In the genomic region with DNA sequence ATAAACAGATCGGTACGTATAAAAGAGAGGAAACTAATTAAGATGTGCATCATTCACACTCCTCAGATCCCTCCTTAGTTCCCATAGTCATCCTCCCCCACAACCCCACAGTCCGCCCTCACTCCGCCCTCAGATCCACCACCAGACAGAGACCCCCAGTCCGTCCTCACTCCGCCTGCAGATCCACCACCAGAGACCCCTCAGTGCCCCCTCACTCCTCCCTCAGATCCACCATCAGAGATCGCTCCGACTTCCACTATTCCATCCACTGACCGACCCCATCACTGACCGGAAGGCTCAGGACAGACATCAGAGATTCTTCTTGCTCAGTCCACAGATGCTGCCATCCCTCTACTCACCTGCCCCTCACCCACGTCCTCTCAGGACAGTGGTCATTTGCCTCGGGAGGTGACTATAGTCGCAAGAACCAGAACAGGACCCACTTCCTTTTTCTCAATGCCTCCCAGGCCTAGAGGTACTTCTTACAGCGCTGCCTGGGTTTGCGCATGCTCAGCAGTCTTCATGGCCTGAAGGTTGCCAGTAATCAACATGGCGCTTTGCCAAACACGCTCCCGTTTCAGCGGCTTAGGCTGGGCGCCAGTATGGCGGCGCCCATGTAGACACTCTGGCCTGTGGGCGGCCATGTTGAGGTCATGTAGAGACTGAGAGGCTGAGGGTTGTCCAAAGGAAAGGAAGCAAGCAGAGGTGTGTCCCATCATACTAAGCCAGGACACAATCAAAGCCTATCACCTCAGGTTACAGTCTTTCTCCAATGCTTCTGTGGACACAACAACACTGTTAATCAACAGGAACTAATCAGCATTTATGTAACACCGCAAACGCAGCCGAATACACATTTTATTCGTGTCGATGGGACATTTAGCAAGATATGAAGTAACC, we compare ENCODE assay signal across 1 cellular context.
TF ChIP-seq lines count a peak whose summit lies in the region.

A gene (minus strand): TSS at position 508 of the 900 bp plus-strand sequence. CDS start 3,009 bp downstream, outside the sequence.

TF ChIP-seq in HepG2, 621 proteins besides CTCF, POLR2A, EP300 and RAD21 (continued from another document):
- TF ChIP-seq SMAD3 (CRISPR knock-in tag; IDR thresholded peaks at IDR 0.05) = peak; percentile 81
- TF ChIP-seq KAT2B (IDR thresholded peaks at IDR 0.05; ENCODE audit: borderline replicate concordance, low read depth, low read length) = no peak
- TF ChIP-seq ZNF782 (CRISPR knock-in tag; IDR thresholded peaks at IDR 0.05; ENCODE audit: borderline replicate concordance) = peak; percentile 70; the same call in 1 of the 2 replicates
- no peak for TF ChIP-seq SUZ12 (IDR thresholded peaks at IDR 0.05; ENCODE audit: low read depth, low read length)
- TF ChIP-seq, protein P1, sequence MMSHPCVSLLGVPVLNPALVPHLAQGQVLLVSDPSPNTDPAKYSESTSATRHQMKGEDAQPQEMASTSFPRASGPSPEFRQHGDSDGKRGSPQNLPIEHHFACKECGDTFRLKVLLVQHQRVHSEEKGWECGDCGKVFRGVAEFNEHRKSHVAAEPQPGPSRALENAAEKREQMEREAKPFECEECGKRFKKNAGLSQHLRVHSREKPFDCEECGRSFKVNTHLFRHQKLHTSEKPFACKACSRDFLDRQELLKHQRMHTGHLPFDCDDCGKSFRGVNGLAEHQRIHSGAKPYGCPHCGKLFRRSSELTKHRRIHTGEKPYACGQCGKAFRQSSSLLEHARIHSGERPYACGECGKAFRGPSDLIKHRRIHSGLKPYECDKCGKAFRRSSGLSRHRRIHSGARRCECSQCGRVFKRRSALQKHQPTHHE (CRISPR knock-in tag; IDR thresholded peaks at IDR 0.05; ENCODE audit: borderline replicate concordance) = no peak
- TF ChIP-seq ZNF703 (CRISPR knock-in tag; IDR thresholded peaks at IDR 0.05; ENCODE audit: borderline replicate concordance) = no peak
- peak; percentile 80 for TF ChIP-seq GATAD1 (CRISPR knock-in tag; IDR thresholded peaks at IDR 0.05)
- TF ChIP-seq, protein P2, sequence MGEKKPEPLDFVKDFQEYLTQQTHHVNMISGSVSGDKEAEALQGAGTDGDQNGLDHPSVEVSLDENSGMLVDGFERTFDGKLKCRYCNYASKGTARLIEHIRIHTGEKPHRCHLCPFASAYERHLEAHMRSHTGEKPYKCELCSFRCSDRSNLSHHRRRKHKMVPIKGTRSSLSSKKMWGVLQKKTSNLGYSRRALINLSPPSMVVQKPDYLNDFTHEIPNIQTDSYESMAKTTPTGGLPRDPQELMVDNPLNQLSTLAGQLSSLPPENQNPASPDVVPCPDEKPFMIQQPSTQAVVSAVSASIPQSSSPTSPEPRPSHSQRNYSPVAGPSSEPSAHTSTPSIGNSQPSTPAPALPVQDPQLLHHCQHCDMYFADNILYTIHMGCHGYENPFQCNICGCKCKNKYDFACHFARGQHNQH (CRISPR knock-in tag; IDR thresholded peaks at IDR 0.05) = peak; percentile 85
- TF ChIP-seq, protein P3, sequence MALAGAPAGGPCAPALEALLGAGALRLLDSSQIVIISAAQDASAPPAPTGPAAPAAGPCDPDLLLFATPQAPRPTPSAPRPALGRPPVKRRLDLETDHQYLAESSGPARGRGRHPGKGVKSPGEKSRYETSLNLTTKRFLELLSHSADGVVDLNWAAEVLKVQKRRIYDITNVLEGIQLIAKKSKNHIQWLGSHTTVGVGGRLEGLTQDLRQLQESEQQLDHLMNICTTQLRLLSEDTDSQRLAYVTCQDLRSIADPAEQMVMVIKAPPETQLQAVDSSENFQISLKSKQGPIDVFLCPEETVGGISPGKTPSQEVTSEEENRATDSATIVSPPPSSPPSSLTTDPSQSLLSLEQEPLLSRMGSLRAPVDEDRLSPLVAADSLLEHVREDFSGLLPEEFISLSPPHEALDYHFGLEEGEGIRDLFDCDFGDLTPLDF (CRISPR knock-in tag; IDR thresholded peaks at IDR 0.05) = 0 out of 2 replicates have a peak, but pooled peaks have one; percentile 43
- TF ChIP-seq, protein P4, sequence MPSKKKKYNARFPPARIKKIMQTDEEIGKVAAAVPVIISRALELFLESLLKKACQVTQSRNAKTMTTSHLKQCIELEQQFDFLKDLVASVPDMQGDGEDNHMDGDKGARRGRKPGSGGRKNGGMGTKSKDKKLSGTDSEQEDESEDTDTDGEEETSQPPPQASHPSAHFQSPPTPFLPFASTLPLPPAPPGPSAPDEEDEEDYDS (CRISPR knock-in tag; IDR thresholded peaks at IDR 0.05) = peak; percentile 80
- TF ChIP-seq ZNF20 (CRISPR knock-in tag; IDR thresholded peaks at IDR 0.05) = no peak
- TF ChIP-seq, protein P5, sequence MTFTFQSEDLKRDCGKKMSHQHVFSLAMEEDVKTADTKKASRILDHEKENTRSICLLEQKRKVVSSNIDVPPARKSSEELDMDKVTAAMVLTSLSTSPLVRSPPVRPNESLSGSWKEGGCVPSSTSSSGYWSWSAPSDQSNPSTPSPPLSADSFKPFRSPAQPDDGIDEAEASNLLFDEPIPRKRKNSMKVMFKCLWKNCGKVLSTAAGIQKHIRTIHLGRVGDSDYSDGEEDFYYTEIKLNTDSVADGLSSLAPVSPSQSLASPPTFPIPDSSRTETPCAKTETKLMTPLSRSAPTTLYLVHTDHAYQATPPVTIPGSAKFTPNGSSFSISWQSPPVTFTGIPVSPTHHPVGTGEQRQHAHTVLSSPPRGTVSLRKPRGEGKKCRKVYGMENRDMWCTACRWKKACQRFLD (CRISPR knock-in tag; IDR thresholded peaks at IDR 0.05; ENCODE audit: borderline replicate concordance) = 0 out of 2 replicates have a peak, but pooled peaks have one; percentile 49
- no peak; the same call in 1 of the 2 replicates for TF ChIP-seq KDM4B (CRISPR knock-in tag; IDR thresholded peaks at IDR 0.05)
- no peak for TF ChIP-seq ZNF570 (CRISPR knock-in tag; IDR thresholded peaks at IDR 0.05; ENCODE audit: borderline replicate concordance)
- peak; percentile 79 for TF ChIP-seq PHF5A (CRISPR knock-in tag; IDR thresholded peaks at IDR 0.05; ENCODE audit: low read depth, unreplicated experiment)
- no peak for TF ChIP-seq TBL1XR1 (IDR thresholded peaks at IDR 0.05; ENCODE audit: borderline replicate concordance, low read length, partially characterized antibody)
- no peak for TF ChIP-seq ZBTB20 (CRISPR knock-in tag; IDR thresholded peaks at IDR 0.05; ENCODE audit: borderline replicate concordance, low read depth)
- TF ChIP-seq, protein P6, sequence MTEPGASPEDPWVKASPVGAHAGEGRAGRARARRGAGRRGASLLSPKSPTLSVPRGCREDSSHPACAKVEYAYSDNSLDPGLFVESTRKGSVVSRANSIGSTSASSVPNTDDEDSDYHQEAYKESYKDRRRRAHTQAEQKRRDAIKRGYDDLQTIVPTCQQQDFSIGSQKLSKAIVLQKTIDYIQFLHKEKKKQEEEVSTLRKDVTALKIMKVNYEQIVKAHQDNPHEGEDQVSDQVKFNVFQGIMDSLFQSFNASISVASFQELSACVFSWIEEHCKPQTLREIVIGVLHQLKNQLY (CRISPR knock-in tag; IDR thresholded peaks at IDR 0.05) = peak; percentile 64; the same call in 1 of the 2 replicates
- 0 out of 2 replicates have a peak, but pooled peaks have one; percentile 77 for TF ChIP-seq SALL2 (CRISPR knock-in tag; IDR thresholded peaks at IDR 0.05)
- TF ChIP-seq ZNF672 (CRISPR knock-in tag; IDR thresholded peaks at IDR 0.05) = no peak
- peak; percentile 11; the same call in 1 of the 2 replicates for TF ChIP-seq GATA4 (IDR thresholded peaks at IDR 0.05; ENCODE audit: borderline replicate concordance, low read depth)
- TF ChIP-seq, protein P7, sequence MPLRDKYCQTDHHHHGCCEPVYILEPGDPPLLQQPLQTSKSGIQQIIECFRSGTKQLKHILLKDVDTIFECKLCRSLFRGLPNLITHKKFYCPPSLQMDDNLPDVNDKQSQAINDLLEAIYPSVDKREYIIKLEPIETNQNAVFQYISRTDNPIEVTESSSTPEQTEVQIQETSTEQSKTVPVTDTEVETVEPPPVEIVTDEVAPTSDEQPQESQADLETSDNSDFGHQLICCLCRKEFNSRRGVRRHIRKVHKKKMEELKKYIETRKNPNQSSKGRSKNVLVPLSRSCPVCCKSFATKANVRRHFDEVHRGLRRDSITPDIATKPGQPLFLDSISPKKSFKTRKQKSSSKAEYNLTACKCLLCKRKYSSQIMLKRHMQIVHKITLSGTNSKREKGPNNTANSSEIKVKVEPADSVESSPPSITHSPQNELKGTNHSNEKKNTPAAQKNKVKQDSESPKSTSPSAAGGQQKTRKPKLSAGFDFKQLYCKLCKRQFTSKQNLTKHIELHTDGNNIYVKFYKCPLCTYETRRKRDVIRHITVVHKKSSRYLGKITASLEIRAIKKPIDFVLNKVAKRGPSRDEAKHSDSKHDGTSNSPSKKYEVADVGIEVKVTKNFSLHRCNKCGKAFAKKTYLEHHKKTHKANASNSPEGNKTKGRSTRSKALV (CRISPR knock-in tag; IDR thresholded peaks at IDR 0.05) = 0 out of 2 replicates have a peak, but pooled peaks have one; percentile 28
- peak; percentile 59 for TF ChIP-seq NFYC (CRISPR knock-in tag; IDR thresholded peaks at IDR 0.05)
- no peak for TF ChIP-seq SP140L (CRISPR knock-in tag; IDR thresholded peaks at IDR 0.05; ENCODE audit: borderline replicate concordance)
- TF ChIP-seq ZNF33A (CRISPR knock-in tag; IDR thresholded peaks at IDR 0.05; ENCODE audit: borderline replicate concordance) = no peak
- peak; percentile 75; the same call in 1 of the 2 replicates for TF ChIP-seq ZZZ3 (CRISPR knock-in tag; IDR thresholded peaks at IDR 0.05; ENCODE audit: borderline replicate concordance)
- TF ChIP-seq, protein P8, sequence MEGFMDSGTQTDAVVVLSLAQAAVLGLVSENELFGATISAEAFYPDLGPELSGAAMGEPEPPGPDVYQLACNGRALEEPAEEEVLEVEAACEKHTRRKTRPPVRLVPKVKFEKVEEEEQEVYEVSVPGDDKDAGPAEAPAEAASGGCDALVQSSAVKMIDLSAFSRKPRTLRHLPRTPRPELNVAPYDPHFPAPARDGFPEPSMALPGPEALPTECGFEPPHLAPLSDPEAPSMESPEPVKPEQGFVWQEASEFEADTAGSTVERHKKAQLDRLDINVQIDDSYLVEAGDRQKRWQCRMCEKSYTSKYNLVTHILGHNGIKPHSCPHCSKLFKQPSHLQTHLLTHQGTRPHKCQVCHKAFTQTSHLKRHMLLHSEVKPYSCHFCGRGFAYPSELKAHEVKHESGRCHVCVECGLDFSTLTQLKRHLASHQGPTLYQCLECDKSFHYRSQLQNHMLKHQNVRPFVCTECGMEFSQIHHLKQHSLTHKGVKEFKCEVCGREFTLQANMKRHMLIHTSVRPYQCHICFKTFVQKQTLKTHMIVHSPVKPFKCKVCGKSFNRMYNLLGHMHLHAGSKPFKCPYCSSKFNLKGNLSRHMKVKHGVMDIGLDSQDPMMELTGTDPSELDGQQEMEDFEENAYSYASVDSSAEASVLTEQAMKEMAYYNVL (CRISPR knock-in tag; IDR thresholded peaks at IDR 0.05; ENCODE audit: borderline replicate concordance) = no peak
- TF ChIP-seq, protein P9, sequence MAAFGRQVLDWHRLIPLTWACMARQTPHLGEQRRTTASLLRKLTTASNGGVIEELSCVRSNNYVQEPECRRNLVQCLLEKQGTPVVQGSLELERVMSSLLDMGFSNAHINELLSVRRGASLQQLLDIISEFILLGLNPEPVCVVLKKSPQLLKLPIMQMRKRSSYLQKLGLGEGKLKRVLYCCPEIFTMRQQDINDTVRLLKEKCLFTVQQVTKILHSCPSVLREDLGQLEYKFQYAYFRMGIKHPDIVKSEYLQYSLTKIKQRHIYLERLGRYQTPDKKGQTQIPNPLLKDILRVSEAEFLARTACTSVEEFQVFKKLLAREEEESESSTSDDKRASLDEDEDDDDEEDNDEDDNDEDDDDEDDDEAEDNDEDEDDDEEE (CRISPR knock-in tag; IDR thresholded peaks at IDR 0.05) = no peak; the same call in 1 of the 2 replicates
- TF ChIP-seq ZNF331 (CRISPR knock-in tag; IDR thresholded peaks at IDR 0.05) = peak; percentile 65; the same call in 1 of the 2 replicates
- TF ChIP-seq ZNF33B (CRISPR knock-in tag; IDR thresholded peaks at IDR 0.05) = no peak
- TF ChIP-seq TAF1 (CRISPR knock-in tag; IDR thresholded peaks at IDR 0.05) = peak; percentile 79; the same call in 1 of the 2 replicates
- no peak for TF ChIP-seq ZKSCAN5 (CRISPR knock-in tag; IDR thresholded peaks at IDR 0.05)
- TF ChIP-seq RFXAP (CRISPR knock-in tag; IDR thresholded peaks at IDR 0.05; ENCODE audit: borderline replicate concordance) = 0 out of 2 replicates have a peak, but pooled peaks have one; percentile 36
- peak; percentile 34; the same call in 1 of the 2 replicates for TF ChIP-seq KLF9 (CRISPR knock-in tag; IDR thresholded peaks at IDR 0.05; ENCODE audit: low read depth)
- TF ChIP-seq, protein P10, sequence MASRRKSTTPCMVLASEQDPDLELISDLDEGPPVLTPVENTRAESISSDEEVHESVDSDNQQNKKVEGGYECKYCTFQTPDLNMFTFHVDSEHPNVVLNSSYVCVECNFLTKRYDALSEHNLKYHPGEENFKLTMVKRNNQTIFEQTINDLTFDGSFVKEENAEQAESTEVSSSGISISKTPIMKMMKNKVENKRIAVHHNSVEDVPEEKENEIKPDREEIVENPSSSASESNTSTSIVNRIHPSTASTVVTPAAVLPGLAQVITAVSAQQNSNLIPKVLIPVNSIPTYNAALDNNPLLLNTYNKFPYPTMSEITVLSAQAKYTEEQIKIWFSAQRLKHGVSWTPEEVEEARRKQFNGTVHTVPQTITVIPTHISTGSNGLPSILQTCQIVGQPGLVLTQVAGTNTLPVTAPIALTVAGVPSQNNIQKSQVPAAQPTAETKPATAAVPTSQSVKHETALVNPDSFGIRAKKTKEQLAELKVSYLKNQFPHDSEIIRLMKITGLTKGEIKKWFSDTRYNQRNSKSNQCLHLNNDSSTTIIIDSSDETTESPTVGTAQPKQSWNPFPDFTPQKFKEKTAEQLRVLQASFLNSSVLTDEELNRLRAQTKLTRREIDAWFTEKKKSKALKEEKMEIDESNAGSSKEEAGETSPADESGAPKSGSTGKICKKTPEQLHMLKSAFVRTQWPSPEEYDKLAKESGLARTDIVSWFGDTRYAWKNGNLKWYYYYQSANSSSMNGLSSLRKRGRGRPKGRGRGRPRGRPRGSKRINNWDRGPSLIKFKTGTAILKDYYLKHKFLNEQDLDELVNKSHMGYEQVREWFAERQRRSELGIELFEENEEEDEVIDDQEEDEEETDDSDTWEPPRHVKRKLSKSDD (CRISPR knock-in tag; IDR thresholded peaks at IDR 0.05; ENCODE audit: low read depth) = peak; percentile 87
- no peak for TF ChIP-seq MAZ (IDR thresholded peaks at IDR 0.05; ENCODE audit: borderline replicate concordance, low read depth, low read length)
- peak; percentile 36; the same call in 1 of the 2 replicates for TF ChIP-seq MAZ (CRISPR knock-in tag; IDR thresholded peaks at IDR 0.05; ENCODE audit: low read depth)
- TF ChIP-seq LCORL (IDR thresholded peaks at IDR 0.05) = peak; percentile 72; the same call in 1 of the 2 replicates
- no peak for TF ChIP-seq LCORL (CRISPR knock-in tag; IDR thresholded peaks at IDR 0.05)
- TF ChIP-seq ZNF501 (CRISPR knock-in tag; IDR thresholded peaks at IDR 0.05) = peak; percentile 92
- TF ChIP-seq, protein P11, sequence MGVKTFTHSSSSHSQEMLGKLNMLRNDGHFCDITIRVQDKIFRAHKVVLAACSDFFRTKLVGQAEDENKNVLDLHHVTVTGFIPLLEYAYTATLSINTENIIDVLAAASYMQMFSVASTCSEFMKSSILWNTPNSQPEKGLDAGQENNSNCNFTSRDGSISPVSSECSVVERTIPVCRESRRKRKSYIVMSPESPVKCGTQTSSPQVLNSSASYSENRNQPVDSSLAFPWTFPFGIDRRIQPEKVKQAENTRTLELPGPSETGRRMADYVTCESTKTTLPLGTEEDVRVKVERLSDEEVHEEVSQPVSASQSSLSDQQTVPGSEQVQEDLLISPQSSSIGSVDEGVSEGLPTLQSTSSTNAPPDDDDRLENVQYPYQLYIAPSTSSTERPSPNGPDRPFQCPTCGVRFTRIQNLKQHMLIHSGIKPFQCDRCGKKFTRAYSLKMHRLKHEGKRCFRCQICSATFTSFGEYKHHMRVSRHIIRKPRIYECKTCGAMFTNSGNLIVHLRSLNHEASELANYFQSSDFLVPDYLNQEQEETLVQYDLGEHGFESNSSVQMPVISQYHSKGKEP (CRISPR knock-in tag; IDR thresholded peaks at IDR 0.05) = 0 out of 2 replicates have a peak, but pooled peaks have one; percentile 38
